ENCODE assay signal across 33 cellular contexts in the genomic region with DNA sequence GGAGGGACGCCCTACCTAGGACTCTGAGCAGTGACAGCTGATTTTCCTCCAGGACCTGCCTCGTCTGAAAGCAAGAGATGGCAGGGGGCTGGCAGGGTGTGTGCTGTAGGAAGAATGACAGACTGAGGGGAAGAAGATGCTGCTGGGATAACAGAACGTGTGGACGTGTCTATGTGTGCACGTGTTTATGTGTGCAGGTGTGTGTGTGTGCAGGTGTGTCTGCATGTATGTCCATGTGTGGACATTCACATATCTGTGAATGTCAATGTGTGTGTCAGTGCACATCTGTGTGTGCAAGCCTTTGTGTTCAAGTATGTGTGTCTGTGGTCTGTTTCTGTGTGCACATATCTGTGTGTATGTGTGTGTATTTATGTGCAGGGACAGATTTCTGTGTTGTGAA.
"Had no signal": no experiment of that assay in that cellular context is flagged by ENCODE, and none has a peak within 500 bp of the region (broad histone marks: within the 10 kb centered on the region; RNA-seq: fewer than 3 reads in every experiment).

No MANE protein-coding gene starts in this region.

- H3K27ac Mint-ChIP-seq: activated CD4-positive, alpha-beta memory T cell treated with anti-CD3 and anti-CD28 coated beads, Interleukin-2, amount 10 ng/mL, durations not matched to agents 7 days and 5 days; activated naive CD4-positive, alpha-beta T cell treated with anti-CD3 and anti-CD28 coated beads, Interleukin-2, amount 50 U/mL, for 24 hours; activated naive CD8-positive, alpha-beta T cell treated with anti-CD3 and anti-CD28 coated beads, Interleukin-2, amount 10 ng/mL, durations not matched to agents 7 days and 5 days; activated T-cell treated with anti-CD3 and anti-CD28 coated beads, Interleukin-2, amount 50 U/mL, for 72 hours; activated T-helper 17 cell treated with anti-CD3 and anti-CD28 coated beads, Interleukin-2, amount 50 U/mL, for 72 hours; T-cell had no signal

- H3K36me3 ChIP-seq: ascending aorta, breast epithelium, MG63 had no signal

- H3K36me3 Mint-ChIP-seq: activated naive CD4-positive, alpha-beta T cell treated with anti-CD3 and anti-CD28 coated beads, Interleukin-2, amount 50 U/mL, for 24 hours; activated naive CD8-positive, alpha-beta T cell treated with anti-CD3 and anti-CD28 coated beads, Interleukin-2, amount 10 ng/mL, durations not matched to agents 7 days and 5 days; T-cell had no signal

- H3K27me3 Mint-ChIP-seq: activated naive CD4-positive, alpha-beta T cell treated with anti-CD3 and anti-CD28 coated beads, Interleukin-2, amount 50 U/mL, for 24 hours; activated naive CD8-positive, alpha-beta T cell treated with anti-CD3 and anti-CD28 coated beads, Interleukin-2, amount 10 ng/mL, durations not matched to agents 7 days and 5 days; activated T-helper 17 cell treated with anti-CD3 and anti-CD28 coated beads, Interleukin-2, amount 50 U/mL, for 72 hours; T-cell had no signal

- H3K9me3 ChIP-seq: ascending aorta, breast epithelium, MG63 had no signal

- H3K27ac ChIP-seq: ascending aorta, breast epithelium, RWPE1, WERI-Rb-1 had no signal

- H3K4me1 ChIP-seq: ascending aorta, breast epithelium had no signal

- H3K9me3 Mint-ChIP-seq: activated CD4-positive, alpha-beta memory T cell treated with anti-CD3 and anti-CD28 coated beads, Interleukin-2, amount 10 ng/mL, durations not matched to agents 7 days and 5 days; activated naive CD4-positive, alpha-beta T cell treated with anti-CD3 and anti-CD28 coated beads, Interleukin-2, amount 50 U/mL, for 24 hours; activated naive CD8-positive, alpha-beta T cell treated with anti-CD3 and anti-CD28 coated beads, Interleukin-2, amount 10 ng/mL, durations not matched to agents 7 days and 5 days; activated T-cell treated with anti-CD3 and anti-CD28 coated beads, Interleukin-2, amount 50 U/mL, for 72 hours; activated T-helper 17 cell treated with anti-CD3 and anti-CD28 coated beads, Interleukin-2, amount 50 U/mL, for 72 hours; T-cell had no signal

- DNase-seq: activated CD4-positive, alpha-beta memory T cell treated with anti-CD3 and anti-CD28 coated beads, Interleukin-2, amount 10 ng/mL, durations not matched to agents 7 days and 5 days; activated CD4-positive, alpha-beta T cell treated with anti-CD3 and anti-CD28 coated beads for 1 hour; activated CD4-positive, alpha-beta T cell treated with anti-CD3 and anti-CD28 coated beads for 48 hours; activated CD4-positive, CD25-positive, alpha-beta regulatory T cell; activated effector memory CD4-positive, alpha-beta T cell treated with anti-CD3 and anti-CD28 coated beads, Interleukin-2, amount 50 U/mL, for 16 hours; activated naive CD4-positive, alpha-beta T cell treated with Interleukin-2 at 50 U/mL for 16 hours; activated naive CD8-positive, alpha-beta T cell treated with anti-CD3 and anti-CD28 coated beads, Interleukin-2, amount 10 ng/mL, durations not matched to agents 7 days and 5 days; activated T-cell treated with anti-CD3 and anti-CD28 coated beads, Interleukin-2, amount 50 U/mL, for 1 hour; activated T-cell treated with anti-CD3 and anti-CD28 coated beads, Interleukin-2, amount 50 U/mL, for 72 hours; cerebellar nuclear complex; Kasumi-1; KG1; MG63; NCI-H1048; NCI-H1105 treated with DMSO at 0.1 percent for 48 hours; NCI-H1694; NCI-H1930; NCI-H226; NCI-H446 treated with DMSO at 0.1 percent for 48 hours; NCI-H524 treated with DMSO at 0.1 percent for 48 hours; NK-92 treated with Interleukin-12 subunit alpha and Interleukin-12 subunit beta, amount 100 ng/mL, for 24 hours; PC-3; SIG-M5; T-cell; T-helper 2 cell; T-helper 9 cell; WERI-Rb-1 had no signal

- H3K4me1 Mint-ChIP-seq: activated CD4-positive, alpha-beta memory T cell treated with anti-CD3 and anti-CD28 coated beads, Interleukin-2, amount 10 ng/mL, durations not matched to agents 7 days and 5 days; activated naive CD4-positive, alpha-beta T cell treated with anti-CD3 and anti-CD28 coated beads, Interleukin-2, amount 50 U/mL, for 24 hours; activated naive CD8-positive, alpha-beta T cell treated with anti-CD3 and anti-CD28 coated beads, Interleukin-2, amount 10 ng/mL, durations not matched to agents 7 days and 5 days; activated T-helper 17 cell treated with anti-CD3 and anti-CD28 coated beads, Interleukin-2, amount 50 U/mL, for 72 hours had no signal

- H3K27me3 ChIP-seq: ascending aorta, breast epithelium, MG63 had no signal

- FAIRE-seq: RCC 7860 had no signal

- H3K4me3 Mint-ChIP-seq: activated CD4-positive, alpha-beta memory T cell treated with anti-CD3 and anti-CD28 coated beads, Interleukin-2, amount 10 ng/mL, durations not matched to agents 7 days and 5 days; activated naive CD4-positive, alpha-beta T cell treated with anti-CD3 and anti-CD28 coated beads, Interleukin-2, amount 50 U/mL, for 24 hours; activated naive CD8-positive, alpha-beta T cell treated with anti-CD3 and anti-CD28 coated beads, Interleukin-2, amount 10 ng/mL, durations not matched to agents 7 days and 5 days; activated T-cell treated with anti-CD3 and anti-CD28 coated beads, Interleukin-2, amount 50 U/mL, for 72 hours; activated T-helper 17 cell treated with anti-CD3 and anti-CD28 coated beads, Interleukin-2, amount 50 U/mL, for 72 hours; T-cell had no signal

- H3K4me3 ChIP-seq: ascending aorta, breast epithelium, MG63 had no signal
